25 cellular contexts compared by ENCODE assay signal in genomic region chr11:133265536-133265935, GRCh38.
"Had no signal": no experiment of that assay in that cellular context is flagged by ENCODE, and none has a peak within 500 bp of the region (broad histone marks: within the 10 kb centered on the region; RNA-seq: fewer than 3 reads in every experiment).

No MANE protein-coding gene starts in this region.

- H3K4me1 ChIP-seq: stomach, suprapubic skin, testis, thyroid gland, tibial artery, transverse colon, upper lobe of left lung, upper lobe of right lung, uterus, vagina had no signal

- H3K27me3 ChIP-seq: stomach, suprapubic skin, testis, thyroid gland, tibial artery, tibial nerve, transverse colon, upper lobe of left lung, uterus, vagina had no signal

- DNase-seq: stimulated activated CD4-positive, alpha-beta T cell treated with anti-CD3 and anti-CD28 coated beads, Interleukin-2, amount 100 ng/mL, for 48 hours; stimulated activated CD4-positive, alpha-beta T cell treated with anti-CD3 and anti-CD28 coated beads, Interleukin-4, amount 100 ng/mL, for 1 hour; stimulated activated CD4-positive, alpha-beta T cell treated with anti-CD3 and anti-CD28 coated beads, Interleukin-4, amount 100 ng/mL, for 24 hours; stimulated activated CD4-positive, alpha-beta T cell treated with anti-CD3 and anti-CD28 coated beads, Interleukin-4, amount 100 ng/mL, for 4 hours; stimulated activated CD8-positive, alpha-beta memory T cell treated with anti-CD3 and anti-CD28 coated beads, Interleukin-4, amount 100 ng/mL, for 48 hours; stimulated activated naive B cell treated with anti-CD40 and anti-IgM and Interleukin-4, amounts not matched to agents 10 μg/mL and 1 μg/mL and 100 μg/mL, for 72 hours; stimulated activated naive CD4-positive, alpha-beta T cell; stimulated activated naive CD4-positive, alpha-beta T cell treated with Interleukin-2 at 50 U/mL for 16 hours; stimulated activated naive CD8-positive, alpha-beta T cell treated with anti-CD3 and anti-CD28 coated beads, Interleukin-15, amount 100 ng/mL, for 72 hours; stimulated activated naive CD8-positive, alpha-beta T cell treated with anti-CD3 and anti-CD28 coated beads, Interleukin-15, Interleukin-2, amounts not matched to agents 100 U/mL and 50 U/mL, for 24 hours; stomach; substantia nigra; testis; thyroid gland; tibial artery; transverse colon; trophoblast cell; upper lobe of left lung; upper lobe of right lung; uterus had no signal

- H3K36me3 ChIP-seq: stomach, suprapubic skin, thoracic aorta, thyroid gland, tibial artery, tibial nerve, transverse colon, upper lobe of left lung, upper lobe of right lung, uterus, vagina had no signal

- FAIRE-seq: urothelium cell line had no signal

- H3K4me3 ChIP-seq: stomach, suprapubic skin, testis, thoracic aorta, thyroid gland, tibial artery, tibial nerve, transverse colon, upper lobe of left lung, upper lobe of right lung, uterus, vagina had no signal

- H3K9me3 ChIP-seq: stomach, suprapubic skin, testis, thoracic aorta, thyroid gland, tibial artery, tibial nerve, transverse colon, upper lobe of left lung, upper lobe of right lung, uterus, vagina had no signal

- H3K27ac ChIP-seq: stomach, suprapubic skin, testis, thoracic aorta, thyroid gland, tibial artery, tibial nerve, transverse colon, upper lobe of left lung, upper lobe of right lung, uterus, vagina had no signal
